Comparison of ENCODE assay signal across 8 cellular contexts in genomic region chr17:77388384-77389306, GRCh38.
DNase-seq lines count a peak whose midpoint lies in the region; ATAC-seq and FAIRE-seq lines count a peak whose summit lies in the region.

No MANE protein-coding gene starts in this region.

- peaks cover 75% of the 10 kb centered on the region for H3K4me1 Mint-ChIP-seq in activated CD4-positive, alpha-beta memory T cell treated with anti-CD3 and anti-CD28 coated beads for 36 hours (ENCODE audit: low read depth)

- no peak for FAIRE-seq in small intestine (lab: Jason Lieb, UNC)

- H3K27ac ChIP-seq in small intestine (ENCODE audit: low read depth in 1 of 2, low read length in 1 of 2) = peak overlapping the region; percentile 38 to 90

- H3K4me3 ChIP-seq in small intestine (ENCODE audit: low read depth in 1 of 2, low read length in 2 of 2) = no peak overlapping the region

- H3K27me3 Mint-ChIP-seq in activated CD4-positive, alpha-beta memory T cell treated with anti-CD3 and anti-CD28 coated beads for 36 hours = no peaks in the 10 kb centered on the region

- CTCF ChIA-PET in activated CD4-positive, alpha-beta memory T cell treated with anti-CD3 and anti-CD28 coated beads for 36 hours (lab: Charles Lee) = interaction anchor here (0.8 to 6.5 kb wide), 9 partner anchors 9 to 64 kb away, joined by 3 to 77 read pairs (median 4); no protein-coding TSS in a partner anchor

- peak overlapping the region; percentile 88 for H3K27ac Mint-ChIP-seq in activated CD4-positive, alpha-beta memory T cell treated with anti-CD3 and anti-CD28 coated beads for 36 hours

- intact Hi-C loops in activated CD4-positive, alpha-beta memory T cell treated with anti-CD3 and anti-CD28 coated beads for 36 hours (cut with micrococcal nuclease) = loop anchor here (1.0 to 2.0 kb wide), 2 partner anchors 14 to 57 kb away; no protein-coding TSS in a partner anchor
- intact Hi-C loops in posterior vena cava (cut with DNase I) = loop anchor here in 1 of 2 donors (2.0 kb wide), 1 partner anchor 36 kb away; no protein-coding TSS in a partner anchor

- WGBS in small intestine, 3 donors = 57 to 77% (median 64%) methylated on average over 29 of the region's 29 CpGs

- POLR2A ChIA-PET in activated CD4-positive, alpha-beta memory T cell treated with anti-CD3 and anti-CD28 coated beads for 36 hours (lab: Charles Lee) = interaction anchor here (0.8 to 2.6 kb wide), 7 partner anchors 8 to 32 kb away, joined by 3 to 26 read pairs (median 4); no protein-coding TSS in a partner anchor

- H3K27me3 ChIP-seq in small intestine (ENCODE audit: control insufficient read depth in 2 of 2, insufficient read depth in 2 of 2, low read length in 2 of 2) = no peaks in the 10 kb centered on the region

- in situ Hi-C loops in G401 (cut with HindIII; ENCODE audit: low sequenced_read_pairs) = no loop called here

- no peaks in the 10 kb centered on the region for H3K9me3 ChIP-seq in small intestine (ENCODE audit: control insufficient read depth, low read depth)

- no peaks in the 10 kb centered on the region for H3K36me3 ChIP-seq in small intestine (ENCODE audit: control insufficient read depth in 2 of 2, insufficient read depth in 2 of 2, low read length in 2 of 2)

- no peaks in the 10 kb centered on the region for H3K9me3 Mint-ChIP-seq in activated CD4-positive, alpha-beta memory T cell treated with anti-CD3 and anti-CD28 coated beads for 36 hours

- DNase-seq in G401 (ENCODE audit: low spot score) (peak; percentile 51), islet precursor cell (peak; percentile 94), small intestine (no peak), NCI-H748 treated with DMSO at 0.1 percent for 48 hours (lab: John Stamatoyannopoulos, UW) (no peak), posterior vena cava (ENCODE audit: low spot score) (no peak)
- no peak for DNase-seq in activated CD4-positive, alpha-beta memory T cell treated with anti-CD3 and anti-CD28 coated beads for 36 hours

- H3K4me1 ChIP-seq in small intestine (ENCODE audit: control insufficient read depth in 2 of 2, insufficient read depth in 1 of 2, low read depth in 1 of 2, low read length in 1 of 2) = peaks cover 20 to 31% of the 10 kb centered on the region in 2 donors

- ATAC-seq in HG02642 (IDR thresholded peaks at IDR 0.05; ENCODE audit: poor library complexity, unreplicated experiment) (no peak), GM18909 (IDR thresholded peaks at IDR 0.05; ENCODE audit: poor library complexity, unreplicated experiment) (no peak)

- H3K36me3 Mint-ChIP-seq in activated CD4-positive, alpha-beta memory T cell treated with anti-CD3 and anti-CD28 coated beads for 36 hours = no peaks in the 10 kb centered on the region

- H3K4me3 Mint-ChIP-seq in activated CD4-positive, alpha-beta memory T cell treated with anti-CD3 and anti-CD28 coated beads for 36 hours = peak overlapping the region; percentile 75

Comparison
In these comparisons a context has a peak if more than half of its experiments do, and no peak if none do; other contexts are left out.
1. DNase-seq: peak in G401 (single experiment) and islet precursor cell (single experiment); none in activated CD4-positive, alpha-beta memory T cell treated with anti-CD3 and anti-CD28 coated beads for 36 hours (single experiment), small intestine (single experiment), NCI-H748 treated with DMSO at 0.1 percent for 48 hours (single experiment) and posterior vena cava (single experiment).